Comparison of ENCODE assay signal across 19 cellular contexts in the genomic region with DNA sequence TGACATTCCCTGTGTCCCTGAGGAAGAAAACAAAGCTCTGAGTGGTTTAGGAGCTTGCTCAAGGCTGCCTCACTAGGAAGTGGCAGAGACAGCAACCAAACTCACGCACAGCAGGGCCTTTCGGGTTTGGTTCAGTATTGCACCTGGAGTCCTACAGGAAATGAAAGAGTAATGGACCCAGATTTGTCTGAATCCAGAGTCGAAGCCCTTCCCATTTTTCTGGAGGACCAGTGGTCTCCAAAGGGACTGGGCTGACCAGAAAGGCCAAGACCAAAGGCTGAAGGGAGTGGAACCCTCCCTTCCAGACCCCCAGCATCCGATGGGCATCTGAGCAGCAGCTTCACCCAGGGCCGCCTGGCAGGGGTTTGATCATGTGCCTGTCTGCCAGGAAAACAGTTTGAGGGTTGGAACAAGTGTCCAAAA.
A peak's percentile ranks its signal among the peaks of the same experiment; 100 is the strongest.
DNase-seq lines count a peak whose midpoint lies in the region; FAIRE-seq and TF ChIP-seq lines count a peak whose summit lies in the region.
"Had no signal": no experiment of that assay in that cellular context is flagged by ENCODE, and none has a peak within 500 bp of the region (broad histone marks: within the 10 kb centered on the region; RNA-seq: fewer than 3 reads in every experiment).

No MANE protein-coding gene starts in this region.

- WGBS in mammary epithelial cell (ENCODE audit: low coverage, missing lambda C conversion rate): 66% methylated on average over 5 of the region's 5 CpGs

- in situ Hi-C loops in T47D (cut with HindIII; ENCODE audit: low pct_unique_long_range_greater_than_20kb, low sequenced_read_pairs) (no loop called here), mammary epithelial cell (cut with MboI; ENCODE audit: low sequenced_read_pairs in 2 of 2) (no loop called here)

- CTCF ChIA-PET in mammary epithelial cell (lab: Charles Lee; ENCODE audit: low non-redundant PET): no interaction called here

- H3K36me3 ChIP-seq in mammary epithelial cell (ENCODE audit: insufficient read depth, low read length): no peaks in the 10 kb centered on the region
- H3K36me3 ChIP-seq in WERI-Rb-1: no peaks in the 10 kb centered on the region
- H3K36me3 ChIP-seq: esophagus squamous epithelium, vagina had no signal

- no peaks in the 10 kb centered on the region for H3K79me2 ChIP-seq in mammary epithelial cell (ENCODE audit: insufficient read depth, low read length)

- BruUV-seq in mammary epithelial cell (replicated peaks; lab: Mats Ljungman, UMichigan): no TSS peak

- no peak for TF ChIP-seq POLR2A in erythroblast (IDR thresholded peaks at IDR 0.05; ENCODE audit: low read length)

- FAIRE-seq in urothelium cell line (lab: Jason Lieb, UNC): no peak
- FAIRE-seq: GM12878 had no signal

- no peaks in the 10 kb centered on the region for H3K27me3 ChIP-seq in mammary epithelial cell (ENCODE audit: insufficient read depth, low read length)
- no peaks in the 10 kb centered on the region for H3K27me3 ChIP-seq in WERI-Rb-1 (ENCODE audit: insufficient read depth, low read depth, severe bottlenecking)
- H3K27me3 ChIP-seq: vagina had no signal

- H3K27ac ChIP-seq in mammary epithelial cell (ENCODE audit: insufficient read depth, low read depth, low read length): no peak overlapping the region
- H3K27ac ChIP-seq in WERI-Rb-1: peak overlapping the region; percentile 25
- H3K27ac ChIP-seq: body of pancreas, esophagus squamous epithelium, HL-60, vagina had no signal

- no peak overlapping the region for H3K4me2 ChIP-seq in mammary epithelial cell (ENCODE audit: insufficient read depth, low read depth, low read length)

- no peak overlapping the region for H3K9ac ChIP-seq in mammary epithelial cell (ENCODE audit: insufficient read depth, low read length)

- H3K9me3 ChIP-seq in mammary epithelial cell (replicated peaks; ENCODE audit: insufficient read depth, low read length) (no peaks in the 10 kb centered on the region), WERI-Rb-1 (ENCODE audit: severe bottlenecking) (peaks cover 5% of the 10 kb centered on the region)
- H3K9me3 ChIP-seq: body of pancreas, vagina had no signal

- TF ChIP-seq CTCF in mammary epithelial cell (conservative IDR thresholded peaks at IDR 0.05 in 1 of 2, IDR thresholded peaks at IDR 0.05 in 1 of 2; ENCODE audit: extremely low read depth in 1 of 2, insufficient read depth in 1 of 2, low read depth in 1 of 2, low read length in 2 of 2) (no peak), WERI-Rb-1 (IDR thresholded peaks at IDR 0.05; ENCODE audit: low read depth, low read length) (peak; percentile 66)

- intact Hi-C loops in mammary epithelial cell (cut with micrococcal nuclease): no loop called here

- dilution Hi-C loops in mammary epithelial cell (cut with HindIII; ENCODE audit: low sequenced_read_pairs): no loop called here

- DNase-seq in T47D (ENCODE audit: low read depth in 1 of 2, low spot score in 1 of 2): peak; percentile 36 to 38
- no peak for DNase-seq in mammary epithelial cell
- DNase-seq in WERI-Rb-1: peak; percentile 70
- DNase-seq in left kidney (ENCODE audit: low read depth, low spot score): peak; percentile 58
- DNase-seq in urothelium cell line (ENCODE audit: low spot score): peak; percentile 32
- DNase-seq in GM19240 (ENCODE audit: insufficient read length, low spot score): no peak
- DNase-seq in erythroblast (lab: John Stamatoyannopoulos, UW): no peak
- no peak for DNase-seq in HT-29 (ENCODE audit: low spot score)
- DNase-seq: activated T-cell treated with anti-CD3 and anti-CD28 coated beads, Interleukin-2, amount 50 U/mL, for 72 hours; body of pancreas; esophagus squamous epithelium; GDM1; KG1; kidney glomerular epithelial cell; NCI-H1105; NK-92 treated with Interleukin-12 subunit alpha and Interleukin-12 subunit beta, amount 100 ng/mL, for 24 hours had no signal

- H4K20me1 ChIP-seq in mammary epithelial cell (ENCODE audit: insufficient read depth, low read length): no peaks in the 10 kb centered on the region

- H3K4me3 ChIP-seq in mammary epithelial cell (replicated peaks in 1 of 3; ENCODE audit: insufficient read depth in 1 of 3, low read depth in 2 of 3, low read length in 3 of 3) (no peak overlapping the region), WERI-Rb-1 (ENCODE audit: low read depth, low read length) (no peak overlapping the region)
- H3K4me3 ChIP-seq: body of pancreas, esophagus squamous epithelium, GM12878, vagina had no signal

- H3K4me1 ChIP-seq in mammary epithelial cell (ENCODE audit: insufficient read depth, low read length): no peaks in the 10 kb centered on the region
- H3K4me1 ChIP-seq: body of pancreas, esophagus squamous epithelium, vagina had no signal

- no peak overlapping the region for H2AFZ ChIP-seq in mammary epithelial cell (ENCODE audit: low read depth, low read length)

Comparison
In these comparisons a context has a peak if more than half of its experiments do, and no peak if none do; other contexts are left out.
1. DNase-seq: peak in T47D (2 of 2), WERI-Rb-1 (single experiment), left kidney (single experiment) and urothelium cell line (single experiment); none in mammary epithelial cell (single experiment), GM19240 (single experiment), erythroblast (0 of 2) and HT-29 (single experiment).